Comparison of ENCODE assay signal across 8 cellular contexts in genomic region chr2:37005118-37005868, GRCh38. TPM values are rescaled to one million over a fixed set of nuclear protein-coding genes. Genes with fewer than 3 reads are reported as not detected.
DNase-seq lines count a peak whose midpoint lies in the region; ATAC-seq and TF ChIP-seq lines count a peak whose summit lies in the region.

No MANE protein-coding gene starts in this region.

- POLR2A ChIA-PET in activated CD4-positive, alpha-beta T cell treated with anti-CD3 and anti-CD28 coated beads, Interleukin-2, amount 10 ng/mL, durations not matched to agents 7 days and 5 days (lab: Charles Lee) = no interaction called here

- no peaks in the 10 kb centered on the region for H3K9me3 Mint-ChIP-seq in activated CD4-positive, alpha-beta T cell treated with anti-CD3 and anti-CD28 coated beads, Interleukin-2, amount 10 ng/mL, durations not matched to agents 7 days and 5 days
- H3K9me3 Mint-ChIP-seq in stimulated activated naive CD8-positive, alpha-beta T cell treated with anti-CD3 and anti-CD28 coated beads, Interleukin-15, amount 100 ng/mL, for 72 hours = no peaks in the 10 kb centered on the region

- H3K36me3 Mint-ChIP-seq in activated CD4-positive, alpha-beta T cell treated with anti-CD3 and anti-CD28 coated beads, Interleukin-2, amount 10 ng/mL, durations not matched to agents 7 days and 5 days (ENCODE audit: low read depth) = peaks cover 39% of the 10 kb centered on the region

- H3K4me1 Mint-ChIP-seq in activated CD4-positive, alpha-beta T cell treated with anti-CD3 and anti-CD28 coated beads, Interleukin-2, amount 10 ng/mL, durations not matched to agents 7 days and 5 days = peaks cover 14% of the 10 kb centered on the region
- H3K4me1 Mint-ChIP-seq in stimulated activated naive CD8-positive, alpha-beta T cell treated with anti-CD3 and anti-CD28 coated beads, Interleukin-15, amount 100 ng/mL, for 72 hours = peaks cover 11% of the 10 kb centered on the region

- H3K4me3 Mint-ChIP-seq in activated CD4-positive, alpha-beta T cell treated with anti-CD3 and anti-CD28 coated beads, Interleukin-2, amount 10 ng/mL, durations not matched to agents 7 days and 5 days = no peak overlapping the region
- H3K4me3 Mint-ChIP-seq in stimulated activated naive CD8-positive, alpha-beta T cell treated with anti-CD3 and anti-CD28 coated beads, Interleukin-15, amount 100 ng/mL, for 72 hours = peak overlapping the region; percentile 32 to 54

- intact Hi-C loops in left ventricle myocardium inferior (cut with micrococcal nuclease) = no loop called here

- H3K36me3 ChIP-seq in left ventricle myocardium inferior = peaks cover 89% of the 10 kb centered on the region

- ATAC-seq in GM21367 (IDR thresholded peaks at IDR 0.05; ENCODE audit: unreplicated experiment) (peak; percentile 99), HG03520 (IDR thresholded peaks at IDR 0.05; ENCODE audit: unreplicated experiment) (peak; percentile 99)
- peak; percentile 98 for ATAC-seq in stimulated activated naive CD8-positive, alpha-beta T cell treated with anti-CD3 and anti-CD28 coated beads, Interleukin-15, amount 100 ng/mL, for 72 hours

- peaks cover 46% of the 10 kb centered on the region for H3K4me1 ChIP-seq in left ventricle myocardium inferior

- H3K27ac ChIP-seq in left ventricle myocardium inferior (replicated peaks) = peak overlapping the region; percentile 89

- no peaks in the 10 kb centered on the region for H3K9me3 ChIP-seq in left ventricle myocardium inferior (replicated peaks)

- CTCF ChIA-PET in activated CD4-positive, alpha-beta T cell treated with anti-CD3 and anti-CD28 coated beads, Interleukin-2, amount 10 ng/mL, durations not matched to agents 7 days and 5 days (lab: Charles Lee) = no interaction called here

- H3K27ac Mint-ChIP-seq in activated CD4-positive, alpha-beta T cell treated with anti-CD3 and anti-CD28 coated beads, Interleukin-2, amount 10 ng/mL, durations not matched to agents 7 days and 5 days = peak overlapping the region; percentile 37
- H3K27ac Mint-ChIP-seq in stimulated activated naive CD8-positive, alpha-beta T cell treated with anti-CD3 and anti-CD28 coated beads, Interleukin-15, amount 100 ng/mL, for 72 hours = peak overlapping the region in 1 of 2 donors; percentile 70

- peak; percentile 48 for TF ChIP-seq CTCF in GM12864 (IDR thresholded peaks at IDR 0.05; ENCODE audit: low read depth, low read length, missing control alignments)
- peak; percentile 48 for TF ChIP-seq CTCF in left ventricle myocardium inferior (IDR thresholded peaks at IDR 0.05; ENCODE audit: borderline replicate concordance)

- H3K4me3 ChIP-seq in GM12864 (ENCODE audit: low read depth, low read length) = no peak overlapping the region
- no peak overlapping the region for H3K4me3 ChIP-seq in left ventricle myocardium inferior

- no peaks in the 10 kb centered on the region for H3K27me3 ChIP-seq in left ventricle myocardium inferior (ENCODE audit: low read depth)

- DNase-seq in GM12864 (ENCODE audit: low read depth) = peak; percentile 35
- DNase-seq in activated CD4-positive, alpha-beta T cell treated with anti-CD3 and anti-CD28 coated beads, Interleukin-2, amount 10 ng/mL, durations not matched to agents 7 days and 5 days = peak; percentile 49
- DNase-seq in left ventricle myocardium inferior = no peak
- DNase-seq in stimulated activated naive CD8-positive, alpha-beta T cell treated with anti-CD3 and anti-CD28 coated beads, Interleukin-15, amount 100 ng/mL, for 72 hours = peak; percentile 14 to 20
- no peak for DNase-seq in activated CD8-positive, alpha-beta memory T cell treated with anti-CD3 and anti-CD28 coated beads, Interleukin-2, amount 50 U/mL, for 48 hours
- DNase-seq in COLO668 (lab: John Stamatoyannopoulos, UW; ENCODE audit: unreplicated experiment) = no peak

- no peaks in the 10 kb centered on the region for H3K27me3 Mint-ChIP-seq in activated CD4-positive, alpha-beta T cell treated with anti-CD3 and anti-CD28 coated beads, Interleukin-2, amount 10 ng/mL, durations not matched to agents 7 days and 5 days
- H3K27me3 Mint-ChIP-seq in stimulated activated naive CD8-positive, alpha-beta T cell treated with anti-CD3 and anti-CD28 coated beads, Interleukin-15, amount 100 ng/mL, for 72 hours = no peaks in the 10 kb centered on the region

RNA-seq across cellular contexts. Expression of gene STRN, which starts 39.0 kb away (rescaled TPM):
- total RNA-seq in activated CD4-positive, alpha-beta T cell treated with anti-CD3 and anti-CD28 coated beads, Interleukin-2, amount 10 ng/mL, durations not matched to agents 7 days and 5 days = 10 to 100 TPM; 39.4 to 39.5 TPM
- 55.2 TPM for total RNA-seq in left ventricle myocardium inferior

Comparison
In these comparisons a context has a peak if more than half of its experiments do, and no peak if none do; other contexts are left out.
1. DNase-seq: peak in GM12864 (single experiment), activated CD4-positive, alpha-beta T cell treated with anti-CD3 and anti-CD28 coated beads, Interleukin-2, amount 10 ng/mL, durations not matched to agents 7 days and 5 days (single experiment) and stimulated activated naive CD8-positive, alpha-beta T cell treated with anti-CD3 and anti-CD28 coated beads, Interleukin-15, amount 100 ng/mL, for 72 hours (2 of 2); none in left ventricle myocardium inferior (single experiment), activated CD8-positive, alpha-beta memory T cell treated with anti-CD3 and anti-CD28 coated beads, Interleukin-2, amount 50 U/mL, for 48 hours (single experiment) and COLO668 (single experiment).
2. Peak in every context shown above with its lines, with median percentiles within 50 percentile points of each other: ATAC-seq.